Comparison of ENCODE assay signal across 14 cellular contexts in genomic region chr2:36468463-36469266, GRCh38.
DNase-seq lines count a peak whose midpoint lies in the region; ATAC-seq and TF ChIP-seq lines count a peak whose summit lies in the region.
"Had no signal": no experiment of that assay in that cellular context is flagged by ENCODE, and none has a peak within 500 bp of the region (broad histone marks: within the 10 kb centered on the region; RNA-seq: fewer than 3 reads in every experiment).

No MANE protein-coding gene starts in this region.

- H3K27ac ChIP-seq in GM23248 (peak overlapping the region; percentile 56), ascending aorta (peak overlapping the region; percentile 75 to 83), fibroblast of lung (ENCODE audit: insufficient read depth, low read length) (peak overlapping the region; percentile 13), adrenal gland (no peak overlapping the region), vagina (no peak overlapping the region)

- peaks cover 37% of the 10 kb centered on the region for H3K4me1 ChIP-seq in GM23248 (ENCODE audit: insufficient read depth)
- H3K4me1 ChIP-seq in ascending aorta, result peaks cover 0 to 24% of the 10 kb centered on the region in 2 donors
- H3K4me1 ChIP-seq in fibroblast of lung (ENCODE audit: control insufficient read depth, extremely low read depth, insufficient read depth, low read length), result peaks cover 4% of the 10 kb centered on the region
- H3K4me1 ChIP-seq in adrenal gland (replicated peaks in 1 of 2), result no peaks in the 10 kb centered on the region
- H3K4me1 ChIP-seq in vagina, result peaks cover 11% of the 10 kb centered on the region
- H3K4me1 ChIP-seq: HAP-1 had no signal

- H3K4me3 ChIP-seq in GM23248 (no peak overlapping the region), ascending aorta (no peak overlapping the region), fibroblast of lung (replicated peaks in 1 of 4; ENCODE audit: control extremely low read depth in 1 of 4, insufficient read depth in 1 of 4, low read depth in 3 of 4, low read length in 4 of 4) (no peak overlapping the region), adrenal gland (no peak overlapping the region), vagina (no peak overlapping the region)
- H3K4me3 ChIP-seq: HAP-1, mucosa of descending colon had no signal

- no peak overlapping the region for H2AFZ ChIP-seq in GM23248
- H2AFZ ChIP-seq in fibroblast of lung (ENCODE audit: low read length), result no peak overlapping the region

- peak; percentile 18 for ATAC-seq in sciatic nerve
- no peak for ATAC-seq in left colon
- ATAC-seq: mucosa of descending colon had no signal

- WGBS in GM23248 (ENCODE audit: low coverage in 1 of 2, low lambda C conversion rate in 2 of 2, missing lambda C conversion rate in 2 of 2), 2 experiments, result 76 to 82% methylated on average over 10 of the region's 10 CpGs
- 83 to 90% (median 86%) methylated on average over 10 of the region's 10 CpGs for WGBS in adrenal gland, 4 donors

- H3K4me2 ChIP-seq in GM23248 (ENCODE audit: unreplicated experiment), result no peak overlapping the region
- H3K4me2 ChIP-seq in fibroblast of lung (ENCODE audit: extremely low read depth, insufficient read depth, low read length), result no peak overlapping the region

- peak; percentile 59 for DNase-seq in GM23248
- no peak for DNase-seq in ascending aorta (ENCODE audit: low spot score in 2 of 2)
- DNase-seq in fibroblast of lung (ENCODE audit: low read depth in 2 of 2), result peak; percentile 83 to 92
- DNase-seq in sciatic nerve (ENCODE audit: low spot score), result no peak
- DNase-seq in activated CD8-positive, alpha-beta memory T cell treated with anti-CD3 and anti-CD28 coated beads, Interleukin-2, amount 50 U/mL, for 4 hours, result no peak
- DNase-seq in adrenal gland, result no peak
- no peak for DNase-seq in vagina (ENCODE audit: extremely low spot score in 2 of 2)
- no peak for DNase-seq in left colon
- DNase-seq: activated CD4-positive, alpha-beta T cell treated with anti-CD3 and anti-CD28 coated beads for 1 hour; activated T-cell treated with anti-CD3 and anti-CD28 coated beads, Interleukin-2, amount 50 U/mL, for 48 hours; CD4-positive, alpha-beta T cell; mucosa of descending colon; stimulated activated naive CD4-positive, alpha-beta T cell treated with Interleukin-2 at 50 U/mL for 16 hours had no signal

- no peaks in the 10 kb centered on the region for H3K27me3 ChIP-seq in GM23248 (replicated peaks; ENCODE audit: insufficient read depth)
- no peaks in the 10 kb centered on the region for H3K27me3 ChIP-seq in ascending aorta
- no peaks in the 10 kb centered on the region for H3K27me3 ChIP-seq in fibroblast of lung (ENCODE audit: control insufficient read depth, insufficient read depth, low read length)
- no peaks in the 10 kb centered on the region for H3K27me3 ChIP-seq in adrenal gland
- no peaks in the 10 kb centered on the region for H3K27me3 ChIP-seq in vagina

- H3K9ac ChIP-seq in GM23248, result no peak overlapping the region
- no peak overlapping the region for H3K9ac ChIP-seq in fibroblast of lung (ENCODE audit: insufficient read depth, low read length)

- H3K9me3 ChIP-seq in GM23248 (ENCODE audit: low read depth) (no peaks in the 10 kb centered on the region), ascending aorta (no peaks in the 10 kb centered on the region), fibroblast of lung (ENCODE audit: control insufficient read depth, insufficient read depth, low read depth, low read length) (no peaks in the 10 kb centered on the region), adrenal gland (replicated peaks in 1 of 3) (no peaks in the 10 kb centered on the region), vagina (no peaks in the 10 kb centered on the region)
- H3K9me3 ChIP-seq: HAP-1, mucosa of descending colon had no signal

- intact Hi-C loops in ascending aorta (cut with DNase I), result no loop called here
- intact Hi-C loops in sciatic nerve (cut with DNase I), result no loop called here
- intact Hi-C loops in adrenal gland (cut with DNase I), result loop anchor here in 1 of 2 donors (10.0 kb wide), 1 partner anchor 114 kb away; the partner anchor contains the start of gene CRIM1
- intact Hi-C loops in vagina (cut with DNase I), result no loop called here
- intact Hi-C loops in left colon (cut with DNase I, micrococcal nuclease), result no loop called here

- H3K79me2 ChIP-seq in GM23248 (ENCODE audit: insufficient read depth) (peaks cover 97% of the 10 kb centered on the region), fibroblast of lung (ENCODE audit: control insufficient read depth, insufficient read depth, low read length) (peaks cover 33% of the 10 kb centered on the region)

- H3K36me3 ChIP-seq in GM23248 (ENCODE audit: low read depth) (peaks cover 88% of the 10 kb centered on the region), ascending aorta (peaks cover 26 to 73% of the 10 kb centered on the region in 2 donors), fibroblast of lung (ENCODE audit: control insufficient read depth, insufficient read depth, low read length) (peaks cover 13% of the 10 kb centered on the region), adrenal gland (replicated peaks in 1 of 2) (no peaks in the 10 kb centered on the region), vagina (no peaks in the 10 kb centered on the region)
- H3K36me3 ChIP-seq: HAP-1 had no signal

- no peak for TF ChIP-seq CTCF in ascending aorta (IDR thresholded peaks at IDR 0.05)
- no peak for TF ChIP-seq CTCF in fibroblast of lung (conservative IDR thresholded peaks at IDR 0.05 in 1 of 2, IDR thresholded peaks at IDR 0.05 in 1 of 2; ENCODE audit: low read depth in 1 of 2, low read length in 2 of 2)
- no peak for TF ChIP-seq CTCF in adrenal gland (IDR thresholded peaks at IDR 0.05)
- no peak for TF ChIP-seq CTCF in vagina (IDR thresholded peaks at IDR 0.05)

- H4K20me1 ChIP-seq in GM23248 (ENCODE audit: insufficient read depth), result no peaks in the 10 kb centered on the region
- no peaks in the 10 kb centered on the region for H4K20me1 ChIP-seq in fibroblast of lung (ENCODE audit: control insufficient read depth, extremely low read depth, insufficient read depth, low read length)

- H3F3A ChIP-seq in GM23248 (ENCODE audit: insufficient read depth), result peaks cover 98% of the 10 kb centered on the region

- TF ChIP-seq POLR2A in adrenal gland (IDR thresholded peaks at IDR 0.05) (no peak), vagina (IDR thresholded peaks at IDR 0.05) (no peak)

- H3K9me2 ChIP-seq in GM23248 (ENCODE audit: insufficient read depth), result no peaks in the 10 kb centered on the region

- in situ Hi-C loops in GM23248 (cut with MboI), result no loop called here

Comparison
In these comparisons a context has a peak if more than half of its experiments do, and no peak if none do; other contexts are left out.
1. DNase-seq: peak in GM23248 (single experiment) and fibroblast of lung (2 of 2); none in ascending aorta (0 of 2), sciatic nerve (single experiment), activated CD8-positive, alpha-beta memory T cell treated with anti-CD3 and anti-CD28 coated beads, Interleukin-2, amount 50 U/mL, for 4 hours (single experiment), adrenal gland (0 of 7), vagina (0 of 2) and left colon (0 of 2).
2. H3K27ac ChIP-seq: peak in GM23248 (single experiment), ascending aorta (2 of 2) and fibroblast of lung (single experiment); none in adrenal gland (0 of 5) and vagina (single experiment).